21 cellular contexts compared by ENCODE assay signal in genomic region chr19:16060294-16060693, GRCh38. TPM values are rescaled to one million over a fixed set of nuclear protein-coding genes. Genes with fewer than 3 reads are reported as not detected.
DNase-seq lines count a peak whose midpoint lies in the region; ATAC-seq and TF ChIP-seq lines count a peak whose summit lies in the region.
"Had no signal": no experiment of that assay in that cellular context is flagged by ENCODE, and none has a peak within 500 bp of the region (broad histone marks: within the 10 kb centered on the region; RNA-seq: fewer than 3 reads in every experiment).

No MANE protein-coding gene starts in this region.

- no peak for TF ChIP-seq CTCF in VCaP (conservative IDR thresholded peaks at IDR 0.05)

- DNase-seq in left colon, result no peak
- peak; percentile 9 for DNase-seq in sciatic nerve (ENCODE audit: low spot score)
- DNase-seq: 8988T; ACHN; BE2C; C1 segment of cervical spinal cord; CD4-positive, alpha-beta memory T cell; CD4-positive, CD25-positive, alpha-beta regulatory T cell; COR-L47; DMS 273 treated with DMSO at 0.1 percent for 48 hours; DMS153; DMS53; DMS79; DND-41; EL; GDM1 had no signal

- H3K27ac ChIP-seq in VCaP, result peak overlapping the region; percentile 48
- H3K27ac ChIP-seq: BLaER1 had no signal

- peak; percentile 78 for ATAC-seq in left colon
- no peak for ATAC-seq in sciatic nerve
- no peak for ATAC-seq in HG03442 (IDR thresholded peaks at IDR 0.05; ENCODE audit: unreplicated experiment)
- no peak for ATAC-seq in GM18870 (IDR thresholded peaks at IDR 0.05; ENCODE audit: unreplicated experiment)
- ATAC-seq: GM12878 had no signal

- intact Hi-C loops in left colon (cut with DNase I, micrococcal nuclease) (no loop called here), sciatic nerve (cut with DNase I) (no loop called here)

RNA-seq across cellular contexts. Expression of gene TPM4, which starts 16.0 kb away (rescaled TPM):
- total RNA-seq in left colon (100 to 1,000 TPM; 280 to 300 TPM), sciatic nerve (543 TPM)

RNA-seq across cellular contexts. Expression of gene RAB8A, which starts 51.4 kb away (rescaled TPM):
- total RNA-seq in left colon (100 to 1,000 TPM; 143 to 172 TPM), sciatic nerve (49.6 TPM)
